ENCODE assay signal across 33 cellular contexts in genomic region chr11:13952668-13953067, GRCh38. TPM values are rescaled to one million over a fixed set of nuclear protein-coding genes. Genes with fewer than 3 reads are reported as not detected.
"Had no signal": no experiment of that assay in that cellular context is flagged by ENCODE, and none has a peak within 500 bp of the region (broad histone marks: within the 10 kb centered on the region; RNA-seq: fewer than 3 reads in every experiment).

No MANE protein-coding gene starts in this region.

- H3K27me3 ChIP-seq: cardiac muscle cell, colonic mucosa had no signal

- H3K9me3 Mint-ChIP-seq: activated B cell treated with CpG ODN at 0.5 μM for 24 hours; activated CD4-positive, alpha-beta memory T cell treated with anti-CD3 and anti-CD28 coated beads for 36 hours; activated CD4-positive, alpha-beta T cell treated with anti-CD3 and anti-CD28 coated beads, Interleukin-2, amount 10 ng/mL, durations not matched to agents 24 days and 14 days; activated CD8-positive, alpha-beta T cell treated with anti-CD3 and anti-CD28 coated beads for 36 hours; activated naive CD4-positive, alpha-beta T cell treated with anti-CD3 and anti-CD28 coated beads, Interleukin-2, amount 10 ng/mL, durations not matched to agents 7 days and 5 days; activated naive CD4-positive, alpha-beta T cell treated with anti-CD3 and anti-CD28 coated beads, Interleukin-2, amount 50 U/mL, for 24 hours; activated naive CD8-positive, alpha-beta T cell treated with anti-CD3 and anti-CD28 coated beads, Interleukin-2, amount 10 ng/mL, durations not matched to agents 7 days and 5 days; activated naive CD8-positive, alpha-beta T cell treated with anti-CD3 and anti-CD28 coated beads, Interleukin-2, amount 50 U/mL, for 24 hours; activated T-cell treated with anti-CD3 and anti-CD28 coated beads, Interleukin-2, amount 50 U/mL, for 24 hours; activated T-helper 2 cell treated with anti-CD3 and anti-CD28 coated beads, Interferon-gamma antibody, Interleukin-2, Interleukin-4, amounts not matched to agents 10 μg/mL and 5 μg/mL and 100 μg/mL, durations not matched to agents 14 hours and 24 hours and 36 hours; brain; central memory CD8-positive, alpha-beta T cell; T-helper 2 cell treated with Interferon-gamma antibody and Interleukin-4, amounts not matched to agents 5 μg/mL and 100 μg/mL, for 36 hours had no signal

- H3K4me1 Mint-ChIP-seq: activated B cell treated with CpG ODN at 0.5 μM for 24 hours; activated naive CD8-positive, alpha-beta T cell treated with anti-CD3 and anti-CD28 coated beads, Interleukin-2, amount 50 U/mL, for 24 hours; central memory CD8-positive, alpha-beta T cell had no signal

- H3K27ac Mint-ChIP-seq: activated B cell treated with CpG ODN at 0.5 μM for 24 hours; activated CD4-positive, alpha-beta memory T cell treated with anti-CD3 and anti-CD28 coated beads for 36 hours; activated CD4-positive, alpha-beta T cell treated with anti-CD3 and anti-CD28 coated beads, Interleukin-2, amount 10 ng/mL, durations not matched to agents 24 days and 14 days; activated CD8-positive, alpha-beta T cell treated with anti-CD3 and anti-CD28 coated beads for 36 hours; activated naive CD4-positive, alpha-beta T cell treated with anti-CD3 and anti-CD28 coated beads, Interleukin-2, amount 10 ng/mL, durations not matched to agents 7 days and 5 days; activated naive CD4-positive, alpha-beta T cell treated with anti-CD3 and anti-CD28 coated beads, Interleukin-2, amount 50 U/mL, for 24 hours; activated naive CD8-positive, alpha-beta T cell; activated naive CD8-positive, alpha-beta T cell treated with anti-CD3 and anti-CD28 coated beads, Interleukin-2, amount 10 ng/mL, durations not matched to agents 7 days and 5 days; activated naive CD8-positive, alpha-beta T cell treated with anti-CD3 and anti-CD28 coated beads, Interleukin-2, amount 50 U/mL, for 24 hours; activated T-cell treated with anti-CD3 and anti-CD28 coated beads, Interleukin-2, amount 50 U/mL, for 24 hours; activated T-helper 2 cell treated with anti-CD3 and anti-CD28 coated beads, Interferon-gamma antibody, Interleukin-2, Interleukin-4, amounts not matched to agents 10 μg/mL and 5 μg/mL and 100 μg/mL, durations not matched to agents 14 hours and 24 hours and 36 hours; brain; T-helper 2 cell treated with Interferon-gamma antibody and Interleukin-4, amounts not matched to agents 5 μg/mL and 100 μg/mL, for 36 hours had no signal

- H3K4me1 ChIP-seq: ascending aorta, colonic mucosa had no signal

- ATAC-seq: activated CD8-positive, alpha-beta T cell treated with anti-CD3 and anti-CD28 coated beads for 36 hours; activated naive CD8-positive, alpha-beta T cell treated with anti-CD3 and anti-CD28 coated beads, Interleukin-2, amount 50 U/mL, for 24 hours had no signal

- H3K9me3 ChIP-seq: ascending aorta, colonic mucosa had no signal

- H3K4me3 Mint-ChIP-seq: activated B cell treated with CpG ODN at 0.5 μM for 24 hours; activated CD4-positive, alpha-beta memory T cell treated with anti-CD3 and anti-CD28 coated beads for 36 hours; activated CD4-positive, alpha-beta T cell treated with anti-CD3 and anti-CD28 coated beads, Interleukin-2, amount 10 ng/mL, durations not matched to agents 24 days and 14 days; activated CD8-positive, alpha-beta T cell treated with anti-CD3 and anti-CD28 coated beads for 36 hours; activated naive CD4-positive, alpha-beta T cell treated with anti-CD3 and anti-CD28 coated beads, Interleukin-2, amount 10 ng/mL, durations not matched to agents 7 days and 5 days; activated naive CD4-positive, alpha-beta T cell treated with anti-CD3 and anti-CD28 coated beads, Interleukin-2, amount 50 U/mL, for 24 hours; activated naive CD8-positive, alpha-beta T cell; activated naive CD8-positive, alpha-beta T cell treated with anti-CD3 and anti-CD28 coated beads, Interleukin-2, amount 10 ng/mL, durations not matched to agents 7 days and 5 days; activated naive CD8-positive, alpha-beta T cell treated with anti-CD3 and anti-CD28 coated beads, Interleukin-2, amount 50 U/mL, for 24 hours; activated T-cell treated with anti-CD3 and anti-CD28 coated beads, Interleukin-2, amount 50 U/mL, for 24 hours; brain; central memory CD8-positive, alpha-beta T cell; T-helper 2 cell treated with Interferon-gamma antibody and Interleukin-4, amounts not matched to agents 5 μg/mL and 100 μg/mL, for 36 hours had no signal

- H3K27me3 Mint-ChIP-seq: activated CD4-positive, alpha-beta memory T cell treated with anti-CD3 and anti-CD28 coated beads for 36 hours; activated CD8-positive, alpha-beta T cell treated with anti-CD3 and anti-CD28 coated beads for 36 hours; activated naive CD4-positive, alpha-beta T cell treated with anti-CD3 and anti-CD28 coated beads, Interleukin-2, amount 50 U/mL, for 24 hours; activated naive CD8-positive, alpha-beta T cell treated with anti-CD3 and anti-CD28 coated beads, Interleukin-2, amount 50 U/mL, for 24 hours; activated T-cell treated with anti-CD3 and anti-CD28 coated beads, Interleukin-2, amount 50 U/mL, for 24 hours; central memory CD8-positive, alpha-beta T cell had no signal

- DNase-seq: activated B cell treated with CpG ODN at 0.5 μM for 24 hours; activated CD4-positive, alpha-beta memory T cell treated with anti-CD3 and anti-CD28 coated beads for 36 hours; activated CD4-positive, alpha-beta T cell treated with anti-CD3 and anti-CD28 coated beads for 4 hours; activated CD4-positive, alpha-beta T cell treated with anti-CD3 and anti-CD28 coated beads, Interleukin-2, amount 10 ng/mL, durations not matched to agents 24 days and 14 days; activated CD4-positive, alpha-beta T cell treated with anti-CD3 and anti-CD28 coated beads, Interleukin-2, amount 50 U/mL, for 1 hour; activated CD4-positive, alpha-beta T cell treated with anti-CD3 and anti-CD28 coated beads, Interleukin-2, amount 50 U/mL, for 4 hours; activated CD4-positive, CD25-positive, alpha-beta regulatory T cell treated with anti-CD3 and anti-CD28 coated beads, Interleukin-2, amount 50 U/mL, for 72 hours; activated CD8-positive, alpha-beta memory T cell treated with anti-CD3 and anti-CD28 coated beads, Interleukin-2, amount 50 U/mL, for 4 hours; activated CD8-positive, alpha-beta T cell treated with anti-CD3 and anti-CD28 coated beads for 36 hours; activated effector memory CD4-positive, alpha-beta T cell treated with Interleukin-2 at 50 U/mL for 16 hours; activated gamma-delta T cell; activated naive CD4-positive, alpha-beta T cell treated with anti-CD3 and anti-CD28 coated beads, Interleukin-2, amount 10 ng/mL, durations not matched to agents 7 days and 5 days; activated naive CD4-positive, alpha-beta T cell treated with Interleukin-2 at 50 U/mL for 16 hours; activated naive CD8-positive, alpha-beta T cell treated with anti-CD3 and anti-CD28 coated beads, Interleukin-2, amount 10 ng/mL, durations not matched to agents 7 days and 5 days; activated naive CD8-positive, alpha-beta T cell treated with anti-CD3 and anti-CD28 coated beads, Interleukin-2, amount 50 U/mL, for 24 hours; activated T-cell treated with anti-CD3 and anti-CD28 coated beads, Interleukin-2, amount 50 U/mL, for 24 hours; activated T-cell treated with anti-CD3 and anti-CD28 coated beads, Interleukin-2, amount 50 U/mL, for 48 hours; amygdala; anterior cingulate cortex; caudate nucleus; cerebellar nuclear complex; colonic mucosa; T-helper 2 cell; T-helper 9 cell had no signal

- H3K27ac ChIP-seq: ascending aorta, cardiac muscle cell, colonic mucosa, VCaP had no signal

- H3K4me3 ChIP-seq: ascending aorta, cardiac muscle cell, colonic mucosa had no signal

- H3K36me3 ChIP-seq: ascending aorta, cardiac muscle cell, colonic mucosa had no signal

- H3K36me3 Mint-ChIP-seq: activated CD4-positive, alpha-beta memory T cell treated with anti-CD3 and anti-CD28 coated beads for 36 hours; brain had no signal

RNA-seq across cellular contexts. Expression of gene SPON1, which starts 9.9 kb away (rescaled TPM):
- total RNA-seq: activated B cell treated with CpG ODN at 0.5 μM for 24 hours had no signal
